Comparison of ENCODE assay signal across 33 cellular contexts in genomic region chr4:76334885-76335284, GRCh38. TPM values are rescaled to one million over a fixed set of nuclear protein-coding genes. Genes with fewer than 3 reads are reported as not detected.
"Had no signal": no experiment of that assay in that cellular context is flagged by ENCODE, and none has a peak within 500 bp of the region (broad histone marks: within the 10 kb centered on the region; RNA-seq: fewer than 3 reads in every experiment).

No MANE protein-coding gene starts in this region.

- H3K9me3 ChIP-seq: adrenal gland, ascending aorta, body of pancreas, breast epithelium had no signal

- ATAC-seq: activated naive CD4-positive, alpha-beta T cell treated with anti-CD3 and anti-CD28 coated beads, Interleukin-2, amount 50 U/mL, for 72 hours; activated naive CD8-positive, alpha-beta T cell treated with anti-CD3 and anti-CD28 coated beads, Interleukin-2, amount 50 U/mL, for 24 hours; activated T-cell treated with anti-CD3 and anti-CD28 coated beads, Interleukin-2, amount 50 U/mL, for 4 hours; activated T-cell treated with anti-CD3 and anti-CD28 coated beads, Interleukin-2, amount 50 U/mL, for 72 hours; activated T-helper 17 cell treated with anti-CD3 and anti-CD28 coated beads, Interleukin-2, amount 50 U/mL, for 72 hours; body of pancreas had no signal

- H3K27me3 ChIP-seq: adrenal gland, ascending aorta, body of pancreas, brain microvascular endothelial cell, breast epithelium had no signal

- H3K36me3 ChIP-seq: adrenal gland, ascending aorta, brain microvascular endothelial cell, breast epithelium, cardiac muscle cell had no signal

- H3K27ac ChIP-seq: adrenal gland, ascending aorta, body of pancreas, brain microvascular endothelial cell, breast epithelium, cardiac muscle cell had no signal

- FAIRE-seq: astrocyte, bronchial epithelial cell, colon had no signal

- H3K4me1 ChIP-seq: adrenal gland, ascending aorta, body of pancreas, breast epithelium had no signal

- DNase-seq: activated effector memory CD4-positive, alpha-beta T cell treated with anti-CD3 and anti-CD28 coated beads, Interleukin-2, amount 50 U/mL, for 16 hours; activated effector memory CD4-positive, alpha-beta T cell treated with Interleukin-2 at 50 U/mL for 16 hours; activated gamma-delta T cell; activated gamma-delta T cell treated with Interleukin-2 at 50 U/mL for 16 hours; activated naive CD4-positive, alpha-beta T cell; activated naive CD4-positive, alpha-beta T cell treated with anti-CD3 and anti-CD28 coated beads for 36 hours; activated naive CD4-positive, alpha-beta T cell treated with anti-CD3 and anti-CD28 coated beads, Interleukin-2, amount 10 ng/mL, durations not matched to agents 7 days and 5 days; activated naive CD4-positive, alpha-beta T cell treated with anti-CD3 and anti-CD28 coated beads, Interleukin-2, amount 50 U/mL, for 16 hours; activated naive CD4-positive, alpha-beta T cell treated with Interleukin-2 at 50 U/mL for 16 hours; activated naive CD8-positive, alpha-beta T cell treated with anti-CD3 and anti-CD28 coated beads for 36 hours; activated naive CD8-positive, alpha-beta T cell treated with anti-CD3 and anti-CD28 coated beads, Interleukin-2, amount 10 ng/mL, durations not matched to agents 7 days and 5 days; activated naive CD8-positive, alpha-beta T cell treated with anti-CD3 and anti-CD28 coated beads, Interleukin-2, amount 50 U/mL, for 24 hours; activated T-cell treated with anti-CD3 and anti-CD28 coated beads, Interleukin-2, amount 50 U/mL, for 4 hours; activated T-cell treated with anti-CD3 and anti-CD28 coated beads, Interleukin-2, amount 50 U/mL, for 48 hours; activated T-cell treated with anti-CD3 and anti-CD28 coated beads, Interleukin-2, amount 50 U/mL, for 72 hours; adrenal gland; amniotic stem cell; amygdala; anterior cingulate cortex; aorta; body of pancreas; brain microvascular endothelial cell; caudate nucleus; central memory CD4-positive, alpha-beta T cell; cerebellar nuclear complex had no signal

- H3K4me3 ChIP-seq: adrenal gland, ascending aorta, body of pancreas, breast epithelium, cardiac muscle cell had no signal

RNA-seq across cellular contexts. Expression of gene STBD1, which starts 28.4 kb away (rescaled TPM):
- total RNA-seq: activated naive CD4-positive, alpha-beta T cell treated with anti-CD3 and anti-CD28 coated beads for 36 hours had no signal
